Comparison of ENCODE assay signal across 8 cellular contexts in the genomic region with DNA sequence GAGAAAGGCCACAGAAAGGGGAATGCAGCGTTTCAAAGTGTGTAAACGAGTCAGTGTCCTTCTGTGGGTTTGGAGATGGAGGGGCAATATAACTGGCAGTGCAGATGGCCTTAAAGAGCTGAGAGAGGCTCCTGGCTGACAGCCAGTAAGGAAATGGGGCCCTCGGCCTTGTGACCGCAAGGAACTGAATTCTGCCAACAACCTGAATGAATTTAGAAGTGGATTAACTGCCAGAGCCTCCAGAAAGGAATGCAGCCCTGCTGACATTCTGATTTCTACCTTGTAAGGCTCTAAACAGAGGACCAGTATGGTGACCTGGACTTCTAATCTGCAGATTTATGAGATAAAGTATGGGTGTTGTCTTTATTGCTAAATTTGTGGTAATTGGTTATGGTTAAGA. TPM values are rescaled to one million over a fixed set of nuclear protein-coding genes. Genes with fewer than 3 reads are reported as not detected.
DNase-seq lines count a peak whose midpoint lies in the region; ATAC-seq and TF ChIP-seq lines count a peak whose summit lies in the region.

No MANE protein-coding gene starts in this region.

- peak overlapping the region; percentile 12 for H3K27ac Mint-ChIP-seq in Calu3 (ENCODE audit: unreplicated experiment)

- H3K4me1 ChIP-seq in SK-N-SH (ENCODE audit: control insufficient read depth in 1 of 2, insufficient read depth in 2 of 2, low read depth in 1 of 2, low read length in 1 of 2), result peaks cover 13 to 16% of the 10 kb centered on the region in 2 experiments; a peak in 3 of 4 replicates

- no peak overlapping the region for H3K9ac ChIP-seq in SK-N-SH

- peak; percentile 52 to 91; a peak in 3 of 4 replicates for TF ChIP-seq EP300 in SK-N-SH (IDR thresholded peaks at IDR 0.05; ENCODE audit: borderline replicate concordance in 1 of 2, low read depth in 1 of 2, low read length in 1 of 2)

- H3K36me3 Mint-ChIP-seq in Calu3 (ENCODE audit: insufficient read depth, unreplicated experiment), result no peaks in the 10 kb centered on the region

- peaks cover 7% of the 10 kb centered on the region for H3F3A ChIP-seq in SK-N-SH (replicated peaks; ENCODE audit: insufficient read depth)

- no peaks in the 10 kb centered on the region for H3K27me3 Mint-ChIP-seq in Calu3 (ENCODE audit: unreplicated experiment)

- CTCF ChIA-PET in Calu3 (lab: Charles Lee) (no interaction called here), SK-N-SH (lab: Yijun Ruan, JAX) (no interaction called here)

- H3K4me1 Mint-ChIP-seq in Calu3 (ENCODE audit: low read depth, unreplicated experiment), result peaks cover 41% of the 10 kb centered on the region

- H3K9me3 Mint-ChIP-seq in Calu3 (ENCODE audit: low read depth, unreplicated experiment), result no peaks in the 10 kb centered on the region

- no TSS peak for BruUV-seq in Calu3 (replicated peaks; lab: Mats Ljungman, UMichigan)

- H4K20me1 ChIP-seq in SK-N-SH (ENCODE audit: insufficient read depth), result no peaks in the 10 kb centered on the region

- H3K4me3 Mint-ChIP-seq in Calu3 (ENCODE audit: low read depth, unreplicated experiment), result no peak overlapping the region

- H2AFZ ChIP-seq in SK-N-SH (ENCODE audit: low read depth), result peak overlapping the region; percentile 56

- DNase-seq in Calu3 (peak; percentile 83), SK-N-SH (no peak), left colon (peak; percentile 59 to 65), NCI-H128 (lab: John Stamatoyannopoulos, UW; ENCODE audit: unreplicated experiment) (no peak), T-helper 1 cell (no peak)

- no peaks in the 10 kb centered on the region for H3K36me3 ChIP-seq in SK-N-SH (replicated peaks in 1 of 2; ENCODE audit: control insufficient read depth in 1 of 2, insufficient read depth in 2 of 2, low read length in 1 of 2)

- ATAC-seq in HG03066 (IDR thresholded peaks at IDR 0.05; ENCODE audit: low read depth, unreplicated experiment), result peak; percentile 39
- peak; percentile 78 for ATAC-seq in left colon
- no peak for ATAC-seq in HG03457 (IDR thresholded peaks at IDR 0.05; ENCODE audit: unreplicated experiment)
- ATAC-seq in HG02852 (IDR thresholded peaks at IDR 0.05; ENCODE audit: unreplicated experiment), result no peak

- H3K9me2 ChIP-seq in SK-N-SH, result no peaks in the 10 kb centered on the region

- H3K27ac ChIP-seq in SK-N-SH (ENCODE audit: low read depth in 2 of 2, low read length in 1 of 2), result peak overlapping the region; percentile 39 to 71; a peak in 3 of 4 replicates

- no peaks in the 10 kb centered on the region for H3K79me2 ChIP-seq in SK-N-SH (ENCODE audit: insufficient read depth)

- intact Hi-C loops in Calu3 (cut with micrococcal nuclease; ENCODE audit: unreplicated experiment), result loop anchor here (10.0 kb wide), 1 partner anchor 90 kb away; no protein-coding TSS in a partner anchor
- intact Hi-C loops in left colon (cut with DNase I, micrococcal nuclease), result no loop called here

- 35% methylated on average over 4 of the region's 4 CpGs for WGBS in SK-N-SH (ENCODE audit: low lambda C conversion rate)

- H3K4me3 ChIP-seq in SK-N-SH (ENCODE audit: low read depth in 2 of 2, low read length in 1 of 2), result no peak overlapping the region

- no peaks in the 10 kb centered on the region for H3K9me3 ChIP-seq in SK-N-SH

- POLR2A ChIA-PET in SK-N-SH (lab: Yijun Ruan, JAX), result no interaction called here

- TF ChIP-seq CTCF in Calu3 (IDR thresholded peaks at IDR 0.05; ENCODE audit: unreplicated experiment) (no peak), SK-N-SH (IDR thresholded peaks at IDR 0.05) (no peak)

- peak overlapping the region; percentile 52 for H3K4me2 ChIP-seq in SK-N-SH

- H3K27me3 ChIP-seq in SK-N-SH (ENCODE audit: insufficient read depth), result no peaks in the 10 kb centered on the region

- TF ChIP-seq RAD21 in SK-N-SH (IDR thresholded peaks at IDR 0.05; ENCODE audit: low read length), result no peak

TF ChIP-seq in SK-N-SH, 30 proteins besides CTCF, POLR2A, EP300 and RAD21 (continues in another document):
- TF ChIP-seq YY1 (IDR thresholded peaks at IDR 0.05; ENCODE audit: low read depth) (no peak), MEF2A (IDR thresholded peaks at IDR 0.05; ENCODE audit: borderline replicate concordance, low read depth) (peak; percentile 33; the same call in 1 of the 2 replicates), MAX (IDR thresholded peaks at IDR 0.05; ENCODE audit: low read depth) (0 out of 2 replicates have a peak, but pooled peaks have one; percentile 25), RFX5 (IDR thresholded peaks at IDR 0.05; ENCODE audit: low read length) (no peak), GABPA (IDR thresholded peaks at IDR 0.05; ENCODE audit: low read depth) (no peak), TEAD4 (IDR thresholded peaks at IDR 0.05; ENCODE audit: borderline replicate concordance, insufficient read depth) (peak; percentile 79; the same call in 1 of the 2 replicates), GATA2 (CRISPR knock-in tag; IDR thresholded peaks at IDR 0.05) (no peak), SMC3 (IDR thresholded peaks at IDR 0.05; ENCODE audit: low read depth, low read length) (no peak), NRF1 (IDR thresholded peaks at IDR 0.05; ENCODE audit: low read depth, low read length) (no peak), FOXJ3 (CRISPR knock-in tag; IDR thresholded peaks at IDR 0.05) (no peak), TAF1 (IDR thresholded peaks at IDR 0.05; ENCODE audit: borderline replicate concordance, low read depth, low read length) (no peak; the same call in 1 of the 2 replicates), FOXM1 (IDR thresholded peaks at IDR 0.05; ENCODE audit: low read depth) (0 out of 2 replicates have a peak, but pooled peaks have one; percentile 45), RCOR1 (IDR thresholded peaks at IDR 0.05; ENCODE audit: low read length) (0 out of 2 replicates have a peak, but pooled peaks have one; percentile 9), REST (IDR thresholded peaks at IDR 0.05; ENCODE audit: low read depth, low read length) (0 out of 2 replicates have a peak, but pooled peaks have one; percentile 17), RXRA (IDR thresholded peaks at IDR 0.05; ENCODE audit: borderline replicate concordance, low read depth) (peak; percentile 71; the same call in 1 of the 2 replicates), IRF3 (IDR thresholded peaks at IDR 0.05; ENCODE audit: low read depth, low read length) (no peak), CHD2 (IDR thresholded peaks at IDR 0.05; ENCODE audit: low read length, partially characterized antibody) (no peak), SIN3A (IDR thresholded peaks at IDR 0.05; ENCODE audit: borderline replicate concordance, low read depth, low read length) (peak; percentile 83; the same call in 1 of the 2 replicates), NFIC (IDR thresholded peaks at IDR 0.05; ENCODE audit: borderline replicate concordance) (peak; percentile 98), TCF12 (IDR thresholded peaks at IDR 0.05) (peak; percentile 88)
- TF ChIP-seq, protein P1, sequence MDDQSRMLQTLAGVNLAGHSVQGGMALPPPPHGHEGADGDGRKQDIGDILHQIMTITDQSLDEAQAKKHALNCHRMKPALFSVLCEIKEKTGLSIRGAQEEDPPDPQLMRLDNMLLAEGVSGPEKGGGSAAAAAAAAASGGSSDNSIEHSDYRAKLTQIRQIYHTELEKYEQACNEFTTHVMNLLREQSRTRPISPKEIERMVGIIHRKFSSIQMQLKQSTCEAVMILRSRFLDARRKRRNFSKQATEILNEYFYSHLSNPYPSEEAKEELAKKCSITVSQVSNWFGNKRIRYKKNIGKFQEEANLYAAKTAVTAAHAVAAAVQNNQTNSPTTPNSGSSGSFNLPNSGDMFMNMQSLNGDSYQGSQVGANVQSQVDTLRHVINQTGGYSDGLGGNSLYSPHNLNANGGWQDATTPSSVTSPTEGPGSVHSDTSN (IDR thresholded peaks at IDR 0.05), result peak; percentile 92

RNA-seq across cellular contexts. Expression of gene NREP, which starts 17.5 kb away (rescaled TPM):
- total RNA-seq in Calu3 (2022), result 19.4 and 24.6 TPM in 2 replicates
- 94.4 and 143 TPM in 2 replicates for polyA plus RNA-seq in SK-N-SH (2012; rRNA removed)
- polyA plus RNA-seq in SK-N-SH (2012; cell fraction: cytosol; rRNA removed), result 140 and 180 TPM in 2 replicates
- 72.8 and 166 TPM in 2 replicates for polyA plus RNA-seq in SK-N-SH (2012; cell fraction: nucleus; rRNA removed)
- total RNA-seq in left colon, result 10 to 100 TPM; 14.3 to 16.3 TPM

Comparison
In these comparisons a context has a peak if more than half of its experiments do, and no peak if none do; other contexts are left out.
1. DNase-seq: peak in Calu3 (single experiment) and left colon (2 of 2); none in SK-N-SH (single experiment), NCI-H128 (single experiment) and T-helper 1 cell (0 of 5).
2. ATAC-seq: peak in HG03066 (single experiment) and left colon (single experiment); none in HG03457 (single experiment) and HG02852 (single experiment).